9 cellular contexts compared by ENCODE assay signal in the genomic region with DNA sequence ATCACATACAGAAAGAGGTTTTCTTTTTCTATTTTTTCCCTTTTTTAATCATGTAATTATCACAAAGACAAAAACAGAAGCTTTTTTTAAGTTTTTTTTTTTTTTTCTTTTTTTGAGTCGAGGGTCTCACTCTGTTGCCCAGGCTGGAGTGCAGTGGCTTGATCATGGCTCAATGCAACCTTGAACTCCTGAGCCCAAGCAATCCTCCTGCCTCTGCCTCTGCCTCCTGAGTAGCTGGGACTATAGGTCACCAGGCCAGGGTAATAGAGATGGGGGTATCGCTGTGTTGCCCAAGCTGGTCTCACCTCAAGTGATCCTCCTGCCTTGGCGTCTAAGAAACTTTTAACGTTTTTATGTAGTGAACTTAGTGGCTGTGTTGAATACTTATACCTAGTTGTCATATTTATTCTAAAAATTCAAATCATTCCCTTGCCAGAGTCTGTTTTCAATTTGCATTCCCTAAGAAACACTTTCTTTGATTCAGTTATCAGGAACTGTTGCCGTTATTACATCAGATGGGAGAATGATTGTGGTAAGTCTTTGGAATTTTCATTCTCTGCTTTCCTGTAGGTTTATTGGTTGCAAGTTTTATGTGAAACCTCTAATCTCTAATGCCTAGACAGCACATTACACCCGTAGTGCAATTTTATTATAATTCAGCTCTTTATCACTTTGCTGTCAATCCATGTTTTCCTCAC. TPM values are rescaled to one million over a fixed set of nuclear protein-coding genes. Genes with fewer than 3 reads are reported as not detected.
DNase-seq lines count a peak whose midpoint lies in the region; ATAC-seq and TF ChIP-seq lines count a peak whose summit lies in the region.
"Had no signal": no experiment of that assay in that cellular context is flagged by ENCODE, and none has a peak within 500 bp of the region (broad histone marks: within the 10 kb centered on the region; RNA-seq: fewer than 3 reads in every experiment).

No MANE protein-coding gene starts in this region.

- no peaks in the 10 kb centered on the region for H3K9me3 Mint-ChIP-seq in stimulated activated naive CD8-positive, alpha-beta T cell treated with anti-CD3 and anti-CD28 coated beads, Interleukin-15, Interleukin-2, amounts not matched to agents 100 ng/mL and 50 ng/mL, for 24 hours
- H3K9me3 Mint-ChIP-seq in activated naive CD4-positive, alpha-beta T cell treated with anti-CD3 and anti-CD28 coated beads, Interleukin-2, amount 50 U/mL, for 72 hours, result no peaks in the 10 kb centered on the region

- TF ChIP-seq POLR2A in right lobe of liver (IDR thresholded peaks at IDR 0.05), result no peak

- no peaks in the 10 kb centered on the region for H3K9me3 ChIP-seq in right lobe of liver

- peaks cover 0 to 15% (median 7%) of the 10 kb centered on the region in 4 donors for H3K4me1 ChIP-seq in right lobe of liver

- H3K36me3 ChIP-seq in right lobe of liver, result peaks cover 0 to 11% (median 5%) of the 10 kb centered on the region in 4 donors

- peak overlapping the region; percentile 99 for H3K4me3 Mint-ChIP-seq in stimulated activated naive CD8-positive, alpha-beta T cell treated with anti-CD3 and anti-CD28 coated beads, Interleukin-15, Interleukin-2, amounts not matched to agents 100 ng/mL and 50 ng/mL, for 24 hours

- H3K4me3 ChIP-seq in right lobe of liver, result peak overlapping the region in 2 of 3 donors; percentile 60 to 84

- no peaks in the 10 kb centered on the region for H3K27me3 ChIP-seq in right lobe of liver

- no peak for ATAC-seq in stimulated activated naive CD8-positive, alpha-beta T cell treated with anti-CD3 and anti-CD28 coated beads, Interleukin-15, Interleukin-2, amounts not matched to agents 100 U/mL and 50 U/mL, for 24 hours
- no peak for ATAC-seq in activated naive CD4-positive, alpha-beta T cell treated with anti-CD3 and anti-CD28 coated beads, Interleukin-2, amount 50 U/mL, for 72 hours
- ATAC-seq in right lobe of liver, result no peak
- ATAC-seq in HG03045 (IDR thresholded peaks at IDR 0.05; ENCODE audit: unreplicated experiment), result no peak

- H3K36me3 Mint-ChIP-seq in stimulated activated naive CD8-positive, alpha-beta T cell treated with anti-CD3 and anti-CD28 coated beads, Interleukin-15, Interleukin-2, amounts not matched to agents 100 ng/mL and 50 ng/mL, for 24 hours (ENCODE audit: low read depth), result peaks cover 57% of the 10 kb centered on the region
- peaks cover 28 to 34% of the 10 kb centered on the region in 2 donors for H3K36me3 Mint-ChIP-seq in activated naive CD4-positive, alpha-beta T cell treated with anti-CD3 and anti-CD28 coated beads, Interleukin-2, amount 50 U/mL, for 72 hours

- DNase-seq in stimulated activated naive CD8-positive, alpha-beta T cell treated with anti-CD3 and anti-CD28 coated beads, Interleukin-15, Interleukin-2, amounts not matched to agents 100 U/mL and 50 U/mL, for 24 hours, result no peak
- DNase-seq in activated naive CD4-positive, alpha-beta T cell treated with anti-CD3 and anti-CD28 coated beads, Interleukin-2, amount 50 U/mL, for 72 hours (ENCODE audit: low spot score in 2 of 2), result no peak
- DNase-seq in right lobe of liver (no peak), amniotic stem cell (lab: John Stamatoyannopoulos, UW) (no peak), T1000 (lab: John Stamatoyannopoulos, UW) (no peak), SHP77 (lab: John Stamatoyannopoulos, UW) (no peak)
- DNase-seq: activated CD4-positive, alpha-beta T cell treated with anti-CD3 and anti-CD28 coated beads for 48 hours had no signal

- peaks cover 50% of the 10 kb centered on the region for H3K4me1 Mint-ChIP-seq in stimulated activated naive CD8-positive, alpha-beta T cell treated with anti-CD3 and anti-CD28 coated beads, Interleukin-15, Interleukin-2, amounts not matched to agents 100 ng/mL and 50 ng/mL, for 24 hours (ENCODE audit: low read depth)

- TF ChIP-seq CTCF in right lobe of liver (IDR thresholded peaks at IDR 0.05), result no peak

- H3K27ac Mint-ChIP-seq in stimulated activated naive CD8-positive, alpha-beta T cell treated with anti-CD3 and anti-CD28 coated beads, Interleukin-15, Interleukin-2, amounts not matched to agents 100 ng/mL and 50 ng/mL, for 24 hours, result peak overlapping the region; percentile 36
- H3K27ac Mint-ChIP-seq in activated naive CD4-positive, alpha-beta T cell treated with anti-CD3 and anti-CD28 coated beads, Interleukin-2, amount 50 U/mL, for 72 hours, result peak overlapping the region; percentile 72 to 97

- intact Hi-C loops in right lobe of liver (cut with DNase I), result no loop called here

- WGBS in right lobe of liver (ENCODE audit: insufficient coverage, low coverage, low lambda C conversion rate, missing lambda C conversion rate), result 82% methylated on average over 5 of the region's 6 CpGs

- no peaks in the 10 kb centered on the region for H3K27me3 Mint-ChIP-seq in stimulated activated naive CD8-positive, alpha-beta T cell treated with anti-CD3 and anti-CD28 coated beads, Interleukin-15, Interleukin-2, amounts not matched to agents 100 ng/mL and 50 ng/mL, for 24 hours

- H3K27ac ChIP-seq in right lobe of liver, result no peak overlapping the region

RNA-seq across cellular contexts. Expression of a gene that starts 1.3 kb away (rescaled TPM):
- 10 to 100 TPM; 41.7 to 57.0 TPM for total RNA-seq in activated naive CD4-positive, alpha-beta T cell treated with anti-CD3 and anti-CD28 coated beads, Interleukin-2, amount 50 U/mL, for 72 hours
- total RNA-seq in right lobe of liver, result 10 to 100 TPM in 4 of 6 experiments, 1 to 10 TPM in 2; 6.8 to 16.6 (median 11.3) TPM

RNA-seq across cellular contexts. Expression of a gene that starts 39.2 kb away (rescaled TPM):
- total RNA-seq in activated naive CD4-positive, alpha-beta T cell treated with anti-CD3 and anti-CD28 coated beads, Interleukin-2, amount 50 U/mL, for 72 hours, result under 1 TPM; 0.59 to 0.70 TPM
- total RNA-seq in right lobe of liver, result not detected
